12 cellular contexts compared by ENCODE assay signal in genomic region chr6:144528605-144529425, GRCh38.
DNase-seq lines count a peak whose midpoint lies in the region; ATAC-seq lines count a peak whose summit lies in the region.
"Had no signal": no experiment of that assay in that cellular context is flagged by ENCODE, and none has a peak within 500 bp of the region (broad histone marks: within the 10 kb centered on the region; RNA-seq: fewer than 3 reads in every experiment).

No MANE protein-coding gene starts in this region.

- no peak overlapping the region for H2BK5ac ChIP-seq in neuronal stem cell (ENCODE audit: low read length)

- H3K9me3 ChIP-seq in NT2/D1 (ENCODE audit: insufficient read depth, low read length) (no peaks in the 10 kb centered on the region), neuronal stem cell (replicated peaks in 1 of 2; ENCODE audit: control insufficient read depth in 2 of 2, insufficient read depth in 1 of 2, low read depth in 1 of 2, low read length in 2 of 2) (peaks cover 0 to 11% of the 10 kb centered on the region in 2 donors)

- H3K4me2 ChIP-seq in neuronal stem cell (ENCODE audit: insufficient read depth, low read length, poor library complexity, severe bottlenecking), result no peak overlapping the region

- DNase-seq in DMS153 treated with DMSO at 0.1 percent for 48 hours (lab: John Stamatoyannopoulos, UW; ENCODE audit: unreplicated experiment) (peak; percentile 1), DMS153 (lab: John Stamatoyannopoulos, UW) (no peak), NT2/D1 (ENCODE audit: low read depth, low spot score) (peak; percentile 75), ecto neural progenitor cell (ENCODE audit: low spot score) (peak; percentile 76), neuronal stem cell (ENCODE audit: low spot score) (peak; percentile 63), RPMI8226 (no peak), NCI-H1105 treated with DMSO at 0.1 percent for 48 hours (lab: John Stamatoyannopoulos, UW) (no peak)
- no peak for DNase-seq in activated naive CD4-positive, alpha-beta T cell treated with anti-CD3 and anti-CD28 coated beads, Interleukin-2, amount 50 U/mL, for 72 hours (ENCODE audit: low spot score in 2 of 2)
- DNase-seq: cerebellar nuclear complex, NCI-H187 had no signal

- no peaks in the 10 kb centered on the region for H3K4me1 ChIP-seq in NT2/D1 (ENCODE audit: insufficient read depth, insufficient read length)
- peaks cover 0 to 11% of the 10 kb centered on the region in 2 donors for H3K4me1 ChIP-seq in neuronal stem cell (ENCODE audit: control insufficient read depth in 2 of 2, insufficient read depth in 1 of 2, low read depth in 1 of 2, low read length in 2 of 2)

- H4K8ac ChIP-seq in neuronal stem cell (ENCODE audit: low read depth, low read length), result no peak overlapping the region

- H4K91ac ChIP-seq in neuronal stem cell (ENCODE audit: low read depth, low read length, poor library complexity), result no peak overlapping the region

- no peak overlapping the region for H3K4ac ChIP-seq in neuronal stem cell (ENCODE audit: low read length)

- no peaks in the 10 kb centered on the region for H3K9me3 Mint-ChIP-seq in activated naive CD4-positive, alpha-beta T cell treated with anti-CD3 and anti-CD28 coated beads, Interleukin-2, amount 50 U/mL, for 72 hours
- H3K9me3 Mint-ChIP-seq: type B pancreatic cell had no signal

- H3K79me1 ChIP-seq in neuronal stem cell (ENCODE audit: low read depth, low read length), result no peaks in the 10 kb centered on the region

- no peak overlapping the region for H2BK15ac ChIP-seq in neuronal stem cell (ENCODE audit: low read length)

- no peak overlapping the region for H3K9ac ChIP-seq in NT2/D1 (ENCODE audit: insufficient read length, low read depth)
- no peak overlapping the region for H3K9ac ChIP-seq in neuronal stem cell (ENCODE audit: low read depth, low read length, poor library complexity)

- H3K27ac ChIP-seq in neuronal stem cell (replicated peaks; ENCODE audit: low read length), result peak overlapping the region; percentile 87
- H3K27ac ChIP-seq: 22Rv1 had no signal

- no peak overlapping the region for H2BK120ac ChIP-seq in neuronal stem cell (ENCODE audit: low read depth, low read length)

- H2AK5ac ChIP-seq in neuronal stem cell (ENCODE audit: low read depth, low read length), result no peak overlapping the region

- peaks cover 18% of the 10 kb centered on the region for H3K36me3 ChIP-seq in NT2/D1 (ENCODE audit: insufficient read depth, insufficient read length, low read length)
- peaks cover 4 to 65% of the 10 kb centered on the region in 2 donors for H3K36me3 ChIP-seq in neuronal stem cell (replicated peaks in 1 of 2; ENCODE audit: control insufficient read depth in 2 of 2, insufficient read depth in 2 of 2, low read length in 2 of 2)

- no peak overlapping the region for H3K14ac ChIP-seq in neuronal stem cell (ENCODE audit: low read length)

- H3K27me3 ChIP-seq in NT2/D1 (ENCODE audit: insufficient read depth, insufficient read length) (no peaks in the 10 kb centered on the region), neuronal stem cell (ENCODE audit: control insufficient read depth in 3 of 3, insufficient read depth in 3 of 3, low read depth in 1 of 3, low read length in 3 of 3) (no peaks in the 10 kb centered on the region)

- no peak overlapping the region for H2BK12ac ChIP-seq in neuronal stem cell (ENCODE audit: low read length)

- no peak overlapping the region for H2AFZ ChIP-seq in neuronal stem cell (ENCODE audit: low read length)

- peak overlapping the region in 1 of 2 donors; percentile 23 for H3K27ac Mint-ChIP-seq in activated naive CD4-positive, alpha-beta T cell treated with anti-CD3 and anti-CD28 coated beads, Interleukin-2, amount 50 U/mL, for 72 hours
- H3K27ac Mint-ChIP-seq: type B pancreatic cell had no signal

- H3K23ac ChIP-seq in neuronal stem cell (ENCODE audit: low read depth, low read length, poor library complexity), result no peak overlapping the region

- H3K36me3 Mint-ChIP-seq in activated naive CD4-positive, alpha-beta T cell treated with anti-CD3 and anti-CD28 coated beads, Interleukin-2, amount 50 U/mL, for 72 hours, result peaks cover 0 to 17% of the 10 kb centered on the region in 2 donors

- no peak for ATAC-seq in activated naive CD4-positive, alpha-beta T cell treated with anti-CD3 and anti-CD28 coated beads, Interleukin-2, amount 50 U/mL, for 72 hours

- no peak overlapping the region for H3K4me3 ChIP-seq in NT2/D1 (ENCODE audit: insufficient read length, low read depth)
- no peak overlapping the region for H3K4me3 ChIP-seq in neuronal stem cell (ENCODE audit: low read length in 2 of 2)

- WGBS in neuronal stem cell (ENCODE audit: extremely low coverage in 2 of 2, insufficient read length in 2 of 2, insufficient replicate concordance in 1 of 2), 2 donors, result no CpG with 5 or more reads among the region's 11 CpGs

- peak overlapping the region; percentile 59 for H3K18ac ChIP-seq in neuronal stem cell (ENCODE audit: low read length)

Comparison
In these comparisons a context has a peak if more than half of its experiments do, and no peak if none do; other contexts are left out.
1. DNase-seq: peak in DMS153 treated with DMSO at 0.1 percent for 48 hours (single experiment), NT2/D1 (single experiment), ecto neural progenitor cell (single experiment) and neuronal stem cell (single experiment); none in DMS153 (single experiment), RPMI8226 (single experiment), activated naive CD4-positive, alpha-beta T cell treated with anti-CD3 and anti-CD28 coated beads, Interleukin-2, amount 50 U/mL, for 72 hours (0 of 2) and NCI-H1105 treated with DMSO at 0.1 percent for 48 hours (single experiment).